ENCODE assay signal across 10 cellular contexts in genomic region chr22:50674127-50674493, GRCh38. TPM values are rescaled to one million over a fixed set of nuclear protein-coding genes. Genes with fewer than 3 reads are reported as not detected.
DNase-seq lines count a peak whose midpoint lies in the region; TF ChIP-seq lines count a peak whose summit lies in the region.
"Had no signal": no experiment of that assay in that cellular context is flagged by ENCODE, and none has a peak within 500 bp of the region (broad histone marks: within the 10 kb centered on the region; RNA-seq: fewer than 3 reads in every experiment).

No MANE protein-coding gene starts in this region.

- WGBS in HUES64, result under 1% methylated on average over 21 of the region's 42 CpGs
- 1 to 2% methylated on average over 42 of the region's 42 CpGs for WGBS in sigmoid colon, 2 donors

- no peak overlapping the region for H3K27ac Mint-ChIP-seq in Caco-2 (ENCODE audit: unreplicated experiment)
- H3K27ac Mint-ChIP-seq in glutamatergic neuron (ENCODE audit: unreplicated experiment), result no peak overlapping the region

- DNase-seq in Caco-2, result no peak
- DNase-seq in glutamatergic neuron, result peak; percentile 49
- no peak for DNase-seq in sigmoid colon
- DNase-seq in NCI-H226, result no peak
- no peak for DNase-seq in NCI-H2029 (lab: John Stamatoyannopoulos, UW)
- DNase-seq in NCI-H345 treated with DMSO at 0.1 percent for 48 hours (lab: John Stamatoyannopoulos, UW; ENCODE audit: unreplicated experiment), result no peak
- DNase-seq: NCI-H187 treated with DMSO at 0.1 percent for 48 hours, SJCRH30 had no signal

- no peak overlapping the region for H3K27ac ChIP-seq in HUES64 (ENCODE audit: low read depth, low read length)
- H3K27ac ChIP-seq in sigmoid colon, result peak overlapping the region in 3 of 4 donors; percentile 5 to 50 (median 47)
- H3K27ac ChIP-seq: SJCRH30 had no signal

- CTCF ChIA-PET in Caco-2 (lab: Charles Lee), result interaction anchor here (0.7 kb wide), 1 partner anchor 108 kb away, joined by 9 read pairs; no protein-coding TSS in a partner anchor

- no peak overlapping the region for H3K9ac ChIP-seq in HUES64 (ENCODE audit: low read depth, low read length)

- H3K9me3 ChIP-seq in Caco-2 (no peaks in the 10 kb centered on the region), HUES64 (ENCODE audit: insufficient read depth, low read depth, low read length) (no peaks in the 10 kb centered on the region), sigmoid colon (no peaks in the 10 kb centered on the region)
- H3K9me3 ChIP-seq: mucosa of descending colon, SJCRH30 had no signal

- TF ChIP-seq POLR2A in sigmoid colon (IDR thresholded peaks at IDR 0.05), result no peak

- intact Hi-C loops in Caco-2 (cut with micrococcal nuclease; ENCODE audit: unreplicated experiment), result no loop called here
- intact Hi-C loops in sigmoid colon (cut with DNase I), result no loop called here

- H3K27me3 Mint-ChIP-seq in Caco-2 (ENCODE audit: insufficient read depth, unreplicated experiment) (peaks cover 4% of the 10 kb centered on the region), glutamatergic neuron (ENCODE audit: unreplicated experiment) (peaks cover 28% of the 10 kb centered on the region)

- H3K27me3 ChIP-seq in Caco-2 (replicated peaks; ENCODE audit: control insufficient read depth, insufficient read depth, low read length) (no peaks in the 10 kb centered on the region; the same call in 1 of the 2 replicates), HUES64 (ENCODE audit: insufficient read depth, low read length) (peaks cover 34% of the 10 kb centered on the region), sigmoid colon (peaks cover 22 to 64% (median 39%) of the 10 kb centered on the region in 3 donors)
- H3K27me3 ChIP-seq: SJCRH30 had no signal

- H3K4me1 ChIP-seq in Caco-2 (no peaks in the 10 kb centered on the region), HUES64 (ENCODE audit: insufficient read depth, low read length) (no peaks in the 10 kb centered on the region), sigmoid colon (peaks cover 0 to 18% (median 15%) of the 10 kb centered on the region in 4 donors)
- H3K4me1 ChIP-seq: SJCRH30 had no signal

- TF ChIP-seq CTCF in Caco-2 (IDR thresholded peaks at IDR 0.05; ENCODE audit: insufficient read depth in 1 of 2, low read depth in 1 of 2, low read length in 1 of 2, severe bottlenecking in 1 of 2, unreplicated experiment in 1 of 2) (no peak), glutamatergic neuron (IDR thresholded peaks at IDR 0.05; ENCODE audit: partially characterized antibody, unreplicated experiment) (no peak), sigmoid colon (IDR thresholded peaks at IDR 0.05) (no peak)

- H3K36me3 ChIP-seq in Caco-2 (ENCODE audit: control insufficient read depth, insufficient read depth, low read length) (no peaks in the 10 kb centered on the region), HUES64 (ENCODE audit: insufficient read depth, low read length) (no peaks in the 10 kb centered on the region), sigmoid colon (no peaks in the 10 kb centered on the region)
- H3K36me3 ChIP-seq: SJCRH30 had no signal

- no peaks in the 10 kb centered on the region for H3K9me3 Mint-ChIP-seq in Caco-2 (ENCODE audit: unreplicated experiment)
- H3K9me3 Mint-ChIP-seq in glutamatergic neuron (ENCODE audit: unreplicated experiment), result peaks cover 12% of the 10 kb centered on the region

- H3K4me3 Mint-ChIP-seq in Caco-2 (ENCODE audit: unreplicated experiment) (no peak overlapping the region), glutamatergic neuron (ENCODE audit: unreplicated experiment) (no peak overlapping the region)

- H3K4me1 Mint-ChIP-seq in Caco-2 (ENCODE audit: low read depth, unreplicated experiment) (peaks cover 9% of the 10 kb centered on the region), glutamatergic neuron (ENCODE audit: low read depth, unreplicated experiment) (no peaks in the 10 kb centered on the region)

- H3K4me3 ChIP-seq in Caco-2 (ENCODE audit: low read depth, low read length) (peak overlapping the region; percentile 55), HUES64 (ENCODE audit: low read length) (peak overlapping the region; percentile 63), sigmoid colon (peak overlapping the region; percentile 11 to 41 (median 33))
- H3K4me3 ChIP-seq: mucosa of descending colon, SJCRH30 had no signal

- TF ChIP-seq EP300 in sigmoid colon (IDR thresholded peaks at IDR 0.05), result no peak

- POLR2A ChIA-PET in Caco-2 (lab: Charles Lee), result interaction anchor here (0.6 kb wide), 1 partner anchor 286 kb away, joined by 3 read pairs; no protein-coding TSS in a partner anchor

- no TSS peak for BruUV-seq in Caco-2 (replicated peaks; lab: Mats Ljungman, UMichigan)

- H3K36me3 Mint-ChIP-seq in Caco-2 (ENCODE audit: insufficient read depth, unreplicated experiment) (peaks cover 6% of the 10 kb centered on the region), glutamatergic neuron (ENCODE audit: unreplicated experiment) (no peaks in the 10 kb centered on the region)

RNA-seq across cellular contexts. Expression of gene SHANK3, which starts 1.5 kb away (rescaled TPM):
- total RNA-seq in Caco-2 (2022) (4.3 and 4.5 TPM in 2 replicates), glutamatergic neuron (ENCODE audit: unreplicated experiment) (20.4 TPM), sigmoid colon (10 to 100 TPM in 1 of 4 donors, 1 to 10 TPM in 3; 2.5 to 14.4 (median 3.7) TPM)
- 4.0 TPM for polyA plus RNA-seq in HUES64 (2013, experiment 1 of 2)
- polyA plus RNA-seq in HUES64 (2013, experiment 2 of 2), result 5.1 TPM
- polyA plus RNA-seq in sigmoid colon, result 1 to 10 TPM in 1 of 3 donors, under 1 TPM in 2; 0.23 to 6.6 (median 0.60) TPM

RNA-seq across cellular contexts. Expression of gene ARSA, which starts 46.2 kb away (rescaled TPM):
- 11.5 TPM in 2 replicates for total RNA-seq in Caco-2 (2022)
- polyA plus RNA-seq in HUES64 (2013, experiment 1 of 2), result 7.8 TPM
- polyA plus RNA-seq in HUES64 (2013, experiment 2 of 2), result 10.2 TPM
- 65.7 TPM for total RNA-seq in glutamatergic neuron (ENCODE audit: unreplicated experiment)
- total RNA-seq in sigmoid colon, result 10 to 100 TPM; 19.3 to 26.3 (median 23.8) TPM
- polyA plus RNA-seq in sigmoid colon, result 10 to 100 TPM; 10.8 to 56.9 (median 26.8) TPM
